Comparison of ENCODE assay signal across 8 cellular contexts in genomic region chr6:113859349-113860164, GRCh38. TPM values are rescaled to one million over a fixed set of nuclear protein-coding genes. Genes with fewer than 3 reads are reported as not detected.
DNase-seq lines count a peak whose midpoint lies in the region; ATAC-seq and TF ChIP-seq lines count a peak whose summit lies in the region.

No MANE protein-coding gene starts in this region.

- H4K20me1 ChIP-seq in H9 (ENCODE audit: control insufficient read depth, insufficient read depth, insufficient read length): no peaks in the 10 kb centered on the region

- H3K9me3 ChIP-seq in H9 (ENCODE audit: control insufficient read depth, low read depth, low read length): no peaks in the 10 kb centered on the region

- H3K14ac ChIP-seq in H9 (ENCODE audit: insufficient read depth, low read length): peak overlapping the region; percentile 65; the same call in 1 of the 2 replicates

- H2AFZ ChIP-seq in H9 (ENCODE audit: low read length): no peak overlapping the region

- DNase-seq in AG20443 (ENCODE audit: low spot score): peak; percentile 48
- peak; percentile 35 for DNase-seq in H9
- no peak for DNase-seq in activated T-helper 1 cell treated with anti-CD3 and anti-CD28 coated beads, Interleukin-12 subunit alpha, Interleukin-12 subunit beta, Interleukin-2, Interleukin-4 antibody, amounts not matched to agents 30 ng/mL and 10 ng/mL and 1 ng/mL, durations not matched to agents 14 hours and 24 hours and 36 hours (ENCODE audit: low spot score)
- DNase-seq in Right ventricle myocardium superior: peak; percentile 62
- DNase-seq in omental fat pad (ENCODE audit: low spot score): no peak
- no peak for DNase-seq in NCI-H2107 (lab: John Stamatoyannopoulos, UW)

- ATAC-seq in Right ventricle myocardium superior (ENCODE audit: poor library complexity) (no peak), omental fat pad (ENCODE audit: low FRiP score) (peak; percentile 1), GM21515 (IDR thresholded peaks at IDR 0.05; ENCODE audit: unreplicated experiment) (no peak), GM18511 (IDR thresholded peaks at IDR 0.05; ENCODE audit: unreplicated experiment) (no peak)

- H3K9me3 Mint-ChIP-seq in H9: peaks cover 0 to 4% of the 10 kb centered on the region in 2 experiments; a peak in 2 of 5 replicates
- no peaks in the 10 kb centered on the region for H3K9me3 Mint-ChIP-seq in activated T-helper 1 cell treated with anti-CD3 and anti-CD28 coated beads, Interleukin-12 subunit alpha, Interleukin-12 subunit beta, Interleukin-2, Interleukin-4 antibody, amounts not matched to agents 30 ng/mL and 10 ng/mL and 1 ng/mL, durations not matched to agents 14 hours and 24 hours and 36 hours

- TF ChIP-seq CTCF in H9 (conservative IDR thresholded peaks at IDR 0.05) (no peak), omental fat pad (IDR thresholded peaks at IDR 0.05) (no peak)

- H3K4ac ChIP-seq in H9 (ENCODE audit: low read depth, low read length): no peak overlapping the region

- intact Hi-C loops in activated T-helper 1 cell treated with anti-CD3 and anti-CD28 coated beads, Interleukin-12 subunit alpha, Interleukin-12 subunit beta, Interleukin-2, Interleukin-4 antibody, amounts not matched to agents 30 ng/mL and 10 ng/mL and 1 ng/mL, durations not matched to agents 14 hours and 24 hours and 36 hours (cut with micrococcal nuclease): loop anchor here (1.0 to 10.0 kb wide), 6 partner anchors 113 to 1679 kb away; partner anchors contain the start of gene HDAC2
- intact Hi-C loops in Right ventricle myocardium superior (cut with DNase I): loop anchor here (5.0 to 10.0 kb wide), 3 partner anchors 295 to 552 kb away; no protein-coding TSS in a partner anchor

- H2BK20ac ChIP-seq in H9 (ENCODE audit: low read depth, low read length, poor library complexity, severe bottlenecking): no peak overlapping the region

- H3T11ph ChIP-seq in H9 (ENCODE audit: low read length): no peak overlapping the region

- H3K36me3 Mint-ChIP-seq in H9 (ENCODE audit: insufficient read depth in 1 of 3, low read depth in 3 of 3): peaks cover 15 to 31% (median 27%) of the 10 kb centered on the region in 3 experiments
- peaks cover 1% of the 10 kb centered on the region for H3K36me3 Mint-ChIP-seq in activated T-helper 1 cell treated with anti-CD3 and anti-CD28 coated beads, Interleukin-12 subunit alpha, Interleukin-12 subunit beta, Interleukin-2, Interleukin-4 antibody, amounts not matched to agents 30 ng/mL and 10 ng/mL and 1 ng/mL, durations not matched to agents 14 hours and 24 hours and 36 hours (ENCODE audit: low read depth)

- H4K8ac ChIP-seq in H9 (replicated peaks; ENCODE audit: insufficient read length, low read depth, low read length): no peak overlapping the region

- no peak overlapping the region for H2BK120ac ChIP-seq in H9 (ENCODE audit: low read depth, low read length, poor library complexity, severe bottlenecking)

- H3K23me2 ChIP-seq in H9 (ENCODE audit: insufficient read length, low read depth, low read length, poor library complexity, severe bottlenecking): peaks cover 26% of the 10 kb centered on the region

- no peak overlapping the region for H2BK12ac ChIP-seq in H9 (ENCODE audit: insufficient read length, low read depth, low read length)

- no peak overlapping the region for H3K27ac ChIP-seq in H9 (ENCODE audit: insufficient read length, low read depth, low read length)

- H3K27ac Mint-ChIP-seq in H9: peak overlapping the region in 2 of 3 experiments; percentile 58 to 79; a peak in 2 of 7 replicates
- no peak overlapping the region for H3K27ac Mint-ChIP-seq in activated T-helper 1 cell treated with anti-CD3 and anti-CD28 coated beads, Interleukin-12 subunit alpha, Interleukin-12 subunit beta, Interleukin-2, Interleukin-4 antibody, amounts not matched to agents 30 ng/mL and 10 ng/mL and 1 ng/mL, durations not matched to agents 14 hours and 24 hours and 36 hours

- peaks cover 5% of the 10 kb centered on the region; the same call in 1 of the 2 replicates for H3K79me2 ChIP-seq in H9 (ENCODE audit: insufficient read depth, low read length)

- no CpG with 5 or more reads among the region's 87 CpGs for WGBS in H9 (ENCODE audit: extremely low coverage, insufficient read length, low lambda C conversion rate)

- H3K56ac ChIP-seq in H9 (ENCODE audit: insufficient read length, low read depth, low read length): no peak overlapping the region

- no peak overlapping the region for H2AK5ac ChIP-seq in H9 (ENCODE audit: insufficient read length, low read length)

- H3K79me1 ChIP-seq in H9 (ENCODE audit: insufficient read depth, low read depth, low read length, poor library complexity, severe bottlenecking): no peaks in the 10 kb centered on the region

- peaks cover 5 to 18% of the 10 kb centered on the region in 2 experiments for H3K4me1 Mint-ChIP-seq in H9
- H3K4me1 Mint-ChIP-seq in activated T-helper 1 cell treated with anti-CD3 and anti-CD28 coated beads, Interleukin-12 subunit alpha, Interleukin-12 subunit beta, Interleukin-2, Interleukin-4 antibody, amounts not matched to agents 30 ng/mL and 10 ng/mL and 1 ng/mL, durations not matched to agents 14 hours and 24 hours and 36 hours (ENCODE audit: low read depth): peaks cover 16% of the 10 kb centered on the region

- no peak overlapping the region for H2BK15ac ChIP-seq in H9 (ENCODE audit: low read depth, low read length)

- H2BK5ac ChIP-seq in H9 (ENCODE audit: insufficient read length, low read length): no peak overlapping the region

- peaks cover under 1% of the 10 kb centered on the region; the same call in 1 of the 2 replicates for H3K27me3 Mint-ChIP-seq in H9 (ENCODE audit: low read depth)
- H3K27me3 Mint-ChIP-seq in activated T-helper 1 cell treated with anti-CD3 and anti-CD28 coated beads, Interleukin-12 subunit alpha, Interleukin-12 subunit beta, Interleukin-2, Interleukin-4 antibody, amounts not matched to agents 30 ng/mL and 10 ng/mL and 1 ng/mL, durations not matched to agents 14 hours and 24 hours and 36 hours (ENCODE audit: insufficient read depth): peaks cover 33% of the 10 kb centered on the region

- peak overlapping the region; percentile 91 for H3K4me2 ChIP-seq in H9 (ENCODE audit: insufficient read depth, insufficient read length, low read length)

- H3K27me3 ChIP-seq in H9 (ENCODE audit: insufficient read depth, low read length): peaks cover 12% of the 10 kb centered on the region

- H4K5ac ChIP-seq in H9 (ENCODE audit: insufficient read length, low read depth, low read length): no peak overlapping the region

- no peaks in the 10 kb centered on the region for H3K4me1 ChIP-seq in H9 (ENCODE audit: insufficient read depth, low read length)

- H3K18ac ChIP-seq in H9 (ENCODE audit: insufficient read length, low read depth, low read length): peak overlapping the region; percentile 16

- H3K4me3 Mint-ChIP-seq in H9: peak overlapping the region; percentile 76 to 84
- peak overlapping the region; percentile 58 for H3K4me3 Mint-ChIP-seq in activated T-helper 1 cell treated with anti-CD3 and anti-CD28 coated beads, Interleukin-12 subunit alpha, Interleukin-12 subunit beta, Interleukin-2, Interleukin-4 antibody, amounts not matched to agents 30 ng/mL and 10 ng/mL and 1 ng/mL, durations not matched to agents 14 hours and 24 hours and 36 hours

- H4K91ac ChIP-seq in H9 (ENCODE audit: insufficient read length, low read depth, low read length): no peak overlapping the region

- peak overlapping the region; percentile 5 for H3K9ac ChIP-seq in H9 (ENCODE audit: extremely low read depth, insufficient read length, low read length)

- no peak overlapping the region for H3K23ac ChIP-seq in H9 (ENCODE audit: insufficient read length, low read depth, low read length)

RNA-seq across cellular contexts. Expression of gene MARCKS, which starts 2.4 kb away (rescaled TPM):
- total RNA-seq in H9 (2021) (164 and 165 TPM in 2 replicates), Right ventricle myocardium superior (23.0 TPM), omental fat pad (10 to 100 TPM; 22.6 to 45.4 (median 24.0) TPM)
- total RNA-seq in activated T-helper 1 cell treated with anti-CD3 and anti-CD28 coated beads, Interleukin-12 subunit alpha, Interleukin-12 subunit beta, Interleukin-2, Interleukin-4 antibody, amounts not matched to agents 30 ng/mL and 10 ng/mL and 1 ng/mL, durations not matched to agents 14 hours and 24 hours and 36 hours: 0.05 and 0.10 TPM in 2 replicates

Comparison
In these comparisons a context has a peak if more than half of its experiments do, and no peak if none do; other contexts are left out.
1. DNase-seq: peak in AG20443 (single experiment), H9 (single experiment) and Right ventricle myocardium superior (single experiment); none in activated T-helper 1 cell treated with anti-CD3 and anti-CD28 coated beads, Interleukin-12 subunit alpha, Interleukin-12 subunit beta, Interleukin-2, Interleukin-4 antibody, amounts not matched to agents 30 ng/mL and 10 ng/mL and 1 ng/mL, durations not matched to agents 14 hours and 24 hours and 36 hours (single experiment), omental fat pad (single experiment) and NCI-H2107 (single experiment).
2. RNA of gene MARCKS, which starts 2.4 kb away (total RNA-seq): 164 to 165 TPM in H9, 22.6 to 45.4 TPM in omental fat pad and 23.0 TPM in Right ventricle myocardium superior (single experiment); 0.05 to 0.10 TPM in activated T-helper 1 cell treated with anti-CD3 and anti-CD28 coated beads, Interleukin-12 subunit alpha, Interleukin-12 subunit beta, Interleukin-2, Interleukin-4 antibody, amounts not matched to agents 30 ng/mL and 10 ng/mL and 1 ng/mL, durations not matched to agents 14 hours and 24 hours and 36 hours; every median in the first group is over 10 times any median in the second.